ENCODE assay signal across 17 cellular contexts in genomic region chr1:197285526-197286217, GRCh38. TPM values are rescaled to one million over a fixed set of nuclear protein-coding genes. Genes with fewer than 3 reads are reported as not detected.
DNase-seq lines count a peak whose midpoint lies in the region; ATAC-seq, FAIRE-seq and TF ChIP-seq lines count a peak whose summit lies in the region.
"Had no signal": no experiment of that assay in that cellular context is flagged by ENCODE, and none has a peak within 500 bp of the region (broad histone marks: within the 10 kb centered on the region; RNA-seq: fewer than 3 reads in every experiment).

No MANE protein-coding gene starts in this region.

- H4K5ac ChIP-seq in H1 (ENCODE audit: insufficient read length, low read depth, low read length): no peak overlapping the region

- BruUV-seq in Calu3 (replicated peaks; lab: Mats Ljungman, UMichigan) (no TSS peak), PC-9 (replicated peaks; lab: Mats Ljungman, UMichigan) (no TSS peak)

- H3K4me3 ChIP-seq in DND-41 (ENCODE audit: low read depth in 1 of 2, low read length in 2 of 2) (no peak overlapping the region), PC-9 (no peak overlapping the region), H1 (ENCODE audit: extremely low read depth in 1 of 4, insufficient read depth in 2 of 4, low read depth in 3 of 4, low read length in 4 of 4) (no peak overlapping the region), left ventricle myocardium inferior (no peak overlapping the region), upper lobe of right lung (no peak overlapping the region)

- H3K4me3 Mint-ChIP-seq in Calu3 (ENCODE audit: low read depth, unreplicated experiment): no peak overlapping the region

- no peak overlapping the region for H3K23ac ChIP-seq in H1 (ENCODE audit: insufficient read length)

- H3K9me3 ChIP-seq in DND-41 (ENCODE audit: insufficient read depth, low read length, severe bottlenecking): no peaks in the 10 kb centered on the region
- no peaks in the 10 kb centered on the region for H3K9me3 ChIP-seq in PC-9 (ENCODE audit: insufficient read depth, low read depth)
- no peaks in the 10 kb centered on the region for H3K9me3 ChIP-seq in H1 (ENCODE audit: insufficient read depth in 2 of 2, low read depth in 1 of 2, low read length in 1 of 2)
- no peaks in the 10 kb centered on the region for H3K9me3 ChIP-seq in left ventricle myocardium inferior (replicated peaks)
- no peaks in the 10 kb centered on the region for H3K9me3 ChIP-seq in upper lobe of right lung

- peaks cover 36% of the 10 kb centered on the region for H3K4me1 Mint-ChIP-seq in Calu3 (ENCODE audit: low read depth, unreplicated experiment)

- H4K20me1 ChIP-seq in DND-41 (ENCODE audit: insufficient read depth, low read length) (no peaks in the 10 kb centered on the region), PC-9 (ENCODE audit: insufficient read depth) (no peaks in the 10 kb centered on the region), H1 (replicated peaks in 1 of 2; ENCODE audit: control insufficient read depth in 1 of 2, insufficient read depth in 2 of 2, low read length in 2 of 2) (peaks cover 0 to 1% of the 10 kb centered on the region in 2 experiments)

- H3K18ac ChIP-seq in H1 (ENCODE audit: extremely low read depth, low read length): no peak overlapping the region

- H2BK15ac ChIP-seq in H1 (ENCODE audit: low read length): no peak overlapping the region

- no peak for TF ChIP-seq EP300 in H1 (IDR thresholded peaks at IDR 0.05; ENCODE audit: borderline replicate concordance in 1 of 2, low read depth in 2 of 2, low read length in 2 of 2)

- H3F3A ChIP-seq in PC-9 (ENCODE audit: insufficient read depth, low read depth): no peaks in the 10 kb centered on the region

- FAIRE-seq in H1 (lab: Jason Lieb, UNC): no peak

- POLR2A ChIA-PET in PC-9 (lab: Charles Lee; ENCODE audit: unreplicated experiment) (no interaction called here), H1 (lab: Charles Lee; ENCODE audit: partially characterized antibody) (no interaction called here)

- H2BK5ac ChIP-seq in H1 (ENCODE audit: low read depth, low read length): no peak overlapping the region

- H3K79me1 ChIP-seq in H1 (ENCODE audit: low read depth, low read length): no peaks in the 10 kb centered on the region

- H2BK120ac ChIP-seq in H1 (replicated peaks; ENCODE audit: low read depth, low read length): peak overlapping the region; percentile 53

- WGBS in H1 (ENCODE audit: extremely low coverage in 1 of 2, insufficient coverage in 1 of 2, insufficient read length in 1 of 2, insufficient replicate concordance in 2 of 2, low coverage in 1 of 2, low lambda C conversion rate in 2 of 2, missing lambda C conversion rate in 1 of 2), 2 experiments: 79% methylated on average over 4 of the region's 4 CpGs; no CpG with 5 or more reads in 1 of the 2 experiments

- H3K27ac Mint-ChIP-seq in Calu3 (ENCODE audit: unreplicated experiment): peak overlapping the region; percentile 10

- no peaks in the 10 kb centered on the region for H3K27me3 ChIP-seq in DND-41 (ENCODE audit: insufficient read depth, low read length, poor library complexity)
- H3K27me3 ChIP-seq in PC-9 (ENCODE audit: insufficient read depth, low read depth): no peaks in the 10 kb centered on the region
- no peaks in the 10 kb centered on the region for H3K27me3 ChIP-seq in H1 (replicated peaks in 1 of 4; ENCODE audit: control insufficient read depth in 3 of 4, extremely low read depth in 1 of 4, insufficient read depth in 3 of 4, low read length in 3 of 4)
- H3K27me3 ChIP-seq in left ventricle myocardium inferior (ENCODE audit: low read depth): no peaks in the 10 kb centered on the region
- no peaks in the 10 kb centered on the region for H3K27me3 ChIP-seq in upper lobe of right lung

- TF ChIP-seq CTCF in Calu3 (IDR thresholded peaks at IDR 0.05; ENCODE audit: unreplicated experiment) (no peak), DND-41 (IDR thresholded peaks at IDR 0.05; ENCODE audit: borderline replicate concordance, extremely low read depth, low read length, poor library complexity, severe bottlenecking) (no peak), PC-9 (conservative IDR thresholded peaks at IDR 0.05) (no peak), H1 (IDR thresholded peaks at IDR 0.05; ENCODE audit: control extremely low read depth in 1 of 3, insufficient read depth in 1 of 3, low read depth in 1 of 3, low read length in 3 of 3) (no peak), left ventricle myocardium inferior (IDR thresholded peaks at IDR 0.05; ENCODE audit: borderline replicate concordance) (no peak), upper lobe of right lung (IDR thresholded peaks at IDR 0.05) (no peak)

- H3K4me1 ChIP-seq in DND-41 (ENCODE audit: insufficient read depth, low read length) (peaks cover 4% of the 10 kb centered on the region; the same call in 1 of the 2 replicates), PC-9 (replicated peaks; ENCODE audit: insufficient read depth) (0 out of 2 replicates have a peak, but pooled peaks cover 3% of the 10 kb centered on the region), H1 (replicated peaks in 1 of 4; ENCODE audit: control insufficient read depth in 3 of 4, insufficient read depth in 4 of 4, low read length in 3 of 4) (no peaks in the 10 kb centered on the region), left ventricle myocardium inferior (no peaks in the 10 kb centered on the region), upper lobe of right lung (no peaks in the 10 kb centered on the region)

- H3K4me2 ChIP-seq in DND-41 (ENCODE audit: insufficient read depth, low read length) (no peak overlapping the region), PC-9 (no peak overlapping the region), H1 (ENCODE audit: insufficient read depth in 1 of 2, low read depth in 2 of 2, low read length in 2 of 2) (no peak overlapping the region)
- H3K4me2 ChIP-seq: KMS-11, SK-N-SH had no signal

- no peak overlapping the region for H3K4ac ChIP-seq in H1 (replicated peaks; ENCODE audit: insufficient read length, low read depth, low read length)

- H3K79me2 ChIP-seq in DND-41 (ENCODE audit: insufficient read depth, low read length): no peaks in the 10 kb centered on the region
- no peaks in the 10 kb centered on the region for H3K79me2 ChIP-seq in PC-9 (ENCODE audit: low read depth)
- no peaks in the 10 kb centered on the region for H3K79me2 ChIP-seq in H1 (ENCODE audit: control insufficient read depth in 1 of 2, insufficient read depth in 2 of 2, low read length in 2 of 2)

- H3K27ac ChIP-seq in DND-41 (ENCODE audit: low read length) (no peak overlapping the region), PC-9 (no peak overlapping the region), H1 (ENCODE audit: low read depth, low read length) (no peak overlapping the region), left ventricle myocardium inferior (replicated peaks) (no peak overlapping the region), upper lobe of right lung (no peak overlapping the region)
- H3K27ac ChIP-seq: KMS-11 had no signal

- TF ChIP-seq POLR2A in H1 (IDR thresholded peaks at IDR 0.05; ENCODE audit: control extremely low read depth in 1 of 2, low read depth in 2 of 2, low read length in 2 of 2): no peak

- no peak overlapping the region for H3K14ac ChIP-seq in H1 (ENCODE audit: insufficient read length)

- no peak for TF ChIP-seq RAD21 in H1 (IDR thresholded peaks at IDR 0.05 in 1 of 2, conservative IDR thresholded peaks at IDR 0.05 in 1 of 2; ENCODE audit: low read depth in 2 of 2, low read length in 2 of 2)

- H3K9me3 Mint-ChIP-seq in Calu3 (ENCODE audit: low read depth, unreplicated experiment): no peaks in the 10 kb centered on the region

- CTCF ChIA-PET in Calu3 (lab: Charles Lee) (interaction anchor here (1.4 to 2.8 kb wide), 3 partner anchors 50 to 114 kb away, joined by 4 to 7 read pairs (median 4); no protein-coding TSS in a partner anchor), PC-9 (lab: Charles Lee) (no interaction called here), H1 (lab: Charles Lee; ENCODE audit: partially characterized antibody) (interaction anchor here (1.2 kb wide), 1 partner anchor 57 kb away, joined by 3 read pairs; no protein-coding TSS in a partner anchor)

- H2BK20ac ChIP-seq in H1 (ENCODE audit: low read length): no peak overlapping the region

- H3K56ac ChIP-seq in H1 (replicated peaks; ENCODE audit: insufficient read length, low read depth, low read length): no peak overlapping the region

- no peaks in the 10 kb centered on the region for H3K36me3 Mint-ChIP-seq in Calu3 (ENCODE audit: insufficient read depth, unreplicated experiment)

- no peak overlapping the region for H4K8ac ChIP-seq in H1 (ENCODE audit: extremely low read depth, insufficient read depth, low read length)

- H2AK5ac ChIP-seq in H1 (ENCODE audit: low read depth, low read length): 0 out of 2 replicates have a peak overlapping the region, but pooled peaks have one; percentile 65

- H3K23me2 ChIP-seq in H1 (ENCODE audit: low read depth, low read length): no peaks in the 10 kb centered on the region

- no peak overlapping the region for H4K91ac ChIP-seq in H1 (replicated peaks; ENCODE audit: insufficient read length, low read length)

- H2BK12ac ChIP-seq in H1 (ENCODE audit: low read depth, low read length): no peak overlapping the region

- no peak overlapping the region for H2AFZ ChIP-seq in DND-41 (ENCODE audit: low read depth, low read length)
- H2AFZ ChIP-seq in PC-9: 0 out of 2 replicates have a peak overlapping the region, but pooled peaks have one; percentile 9
- no peak overlapping the region for H2AFZ ChIP-seq in H1 (ENCODE audit: low read length)

- peak; percentile 87 for ATAC-seq in DND-41 (ENCODE audit: insufficient read depth, low read depth)
- ATAC-seq in upper lobe of right lung: no peak
- ATAC-seq: Right ventricle myocardium inferior had no signal

- no peaks in the 10 kb centered on the region for H3K27me3 Mint-ChIP-seq in Calu3 (ENCODE audit: unreplicated experiment)

- no peaks in the 10 kb centered on the region for H3K36me3 ChIP-seq in DND-41 (ENCODE audit: insufficient read depth, low read length)
- no peaks in the 10 kb centered on the region for H3K36me3 ChIP-seq in PC-9 (ENCODE audit: low read depth)
- no peaks in the 10 kb centered on the region for H3K36me3 ChIP-seq in H1 (ENCODE audit: control insufficient read depth in 2 of 4, insufficient read depth in 4 of 4, low read length in 3 of 4)
- H3K36me3 ChIP-seq in left ventricle myocardium inferior: no peaks in the 10 kb centered on the region
- no peaks in the 10 kb centered on the region for H3K36me3 ChIP-seq in upper lobe of right lung

- H3K9ac ChIP-seq in DND-41 (ENCODE audit: low read depth, low read length) (no peak overlapping the region), H1 (replicated peaks in 1 of 4; ENCODE audit: extremely low read depth in 1 of 4, low read depth in 3 of 4, low read length in 3 of 4) (no peak overlapping the region)
- H3K9ac ChIP-seq: KMS-11, SK-N-SH had no signal

- no peaks in the 10 kb centered on the region for H3K9me2 ChIP-seq in PC-9 (ENCODE audit: insufficient read depth)
- H3K9me2 ChIP-seq: SK-N-SH had no signal

- peak; percentile 39 for DNase-seq in Calu3
- DNase-seq in DND-41: peak; percentile 53
- no peak for DNase-seq in PC-9
- no peak for DNase-seq in H1 (ENCODE audit: low read depth in 1 of 2, low spot score in 2 of 2)
- no peak for DNase-seq in left ventricle myocardium inferior
- no peak for DNase-seq in upper lobe of right lung
- no peak for DNase-seq in DMS114 treated with DMSO at 0.1 percent for 48 hours (lab: John Stamatoyannopoulos, UW; ENCODE audit: unreplicated experiment)
- no peak for DNase-seq in COLO668 (lab: John Stamatoyannopoulos, UW; ENCODE audit: unreplicated experiment)
- DNase-seq: AML-193, MM.1S, NCI-H2029, NCI-H510A treated with DMSO at 0.1 percent for 48 hours, SK-N-SH had no signal

- intact Hi-C loops in Calu3 (cut with micrococcal nuclease; ENCODE audit: unreplicated experiment): no loop called here
- intact Hi-C loops in PC-9 (cut with micrococcal nuclease; ENCODE audit: unreplicated experiment): no loop called here
- intact Hi-C loops in left ventricle myocardium inferior (cut with micrococcal nuclease): no loop called here
- intact Hi-C loops in upper lobe of right lung (cut with DNase I): no loop called here

RNA-seq across cellular contexts. Expression of gene CRB1, which starts 17.6 kb away (rescaled TPM):
- total RNA-seq in Calu3 (2022): not detected in 2 replicates
- 0.18 TPM in 1 of 2 replicates, not detected in the other for total RNA-seq in PC-9 (2021)
- 0.19 TPM in 1 of 2 replicates, not detected in the other for total RNA-seq in H1 (2021; fragmentation: NEBNext Ultra II Directional; extraction: Animal tissue kit (Norgen Biotek cat#: 25700))
- 0.03 TPM in 2 replicates for polyA plus RNA-seq in H1 (2011; rRNA removed)
- polyA plus RNA-seq in H1 (2011; cell fraction: cytosol; rRNA removed): 0.08 TPM
- 0.06 TPM for polyA plus RNA-seq in H1 (2011; cell fraction: nucleus; rRNA removed)
- polyA plus RNA-seq in H1 (2012, experiment 1 of 2): 0.06 TPM in 1 of 4 replicates, not detected in the others
- polyA plus RNA-seq in H1 (2012, experiment 2 of 2): not detected
- polyA plus RNA-seq in H1 (2013, experiment 1 of 2): 0.08 TPM
- 0.13 TPM for polyA plus RNA-seq in H1 (2013, experiment 2 of 2)
- polyA minus RNA-seq in H1 (2011; rRNA and poly(A)+ RNA removed): 0.03 and 0.15 TPM in 2 replicates
- not detected for polyA minus RNA-seq in H1 (2011; cell fraction: cytosol; rRNA and poly(A)+ RNA removed)
- polyA minus RNA-seq in H1 (2011; cell fraction: nucleus; rRNA and poly(A)+ RNA removed): 0.30 TPM
- 0.05 TPM for total RNA-seq in left ventricle myocardium inferior
- total RNA-seq in upper lobe of right lung: 0.46 TPM
- total RNA-seq: Daoy, H4 had no signal

Comparison
In these comparisons a context has a peak if more than half of its experiments do, and no peak if none do; other contexts are left out.
1. DNase-seq: peak in Calu3 (single experiment) and DND-41 (single experiment); none in PC-9 (0 of 2), H1 (0 of 2), left ventricle myocardium inferior (single experiment), upper lobe of right lung (single experiment), DMS114 treated with DMSO at 0.1 percent for 48 hours (single experiment) and COLO668 (single experiment).